Comparison of ENCODE assay signal across 10 cellular contexts in the genomic region with DNA sequence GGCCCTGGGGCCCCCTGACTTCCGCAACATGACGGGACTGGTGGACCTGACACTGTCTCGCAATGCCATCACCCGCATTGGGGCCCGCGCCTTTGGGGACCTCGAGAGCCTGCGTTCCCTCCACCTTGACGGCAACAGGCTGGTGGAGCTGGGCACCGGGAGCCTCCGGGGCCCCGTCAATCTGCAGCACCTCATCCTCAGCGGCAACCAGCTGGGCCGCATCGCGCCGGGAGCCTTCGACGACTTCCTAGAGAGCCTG. TPM values are rescaled to one million over a fixed set of nuclear protein-coding genes. Genes with fewer than 3 reads are reported as not detected.
A peak's percentile ranks its signal among the peaks of the same experiment; 100 is the strongest.
DNase-seq lines count a peak whose midpoint lies in the region; ATAC-seq and TF ChIP-seq lines count a peak whose summit lies in the region.
"Had no signal": no experiment of that assay in that cellular context is flagged by ENCODE, and none has a peak within 500 bp of the region (broad histone marks: within the 10 kb centered on the region; RNA-seq: fewer than 3 reads in every experiment).

No MANE protein-coding gene starts in this region.

- DNase-seq in HAP-1 (ENCODE audit: low spot score in 2 of 2) (no peak), kidney epithelial cell (ENCODE audit: low read depth) (no peak), NK-92 (lab: John Stamatoyannopoulos, UW; ENCODE audit: unreplicated experiment) (no peak), cerebellar nuclear complex (lab: John Stamatoyannopoulos, UW) (no peak)
- DNase-seq in activated T-helper 1 cell treated with anti-CD3 and anti-CD28 coated beads, Interleukin-12 subunit alpha, Interleukin-12 subunit beta, Interleukin-2, Interleukin-4 antibody, amounts not matched to agents 30 ng/mL and 10 ng/mL and 1 ng/mL, durations not matched to agents 14 hours and 24 hours and 36 hours (ENCODE audit: low spot score), result no peak
- DNase-seq: NCI-H446 treated with DMSO at 0.1 percent for 48 hours, transverse colon had no signal

- peaks cover 14% of the 10 kb centered on the region for H3K79me2 ChIP-seq in ACC112 (ENCODE audit: control insufficient read depth, insufficient read depth, low read length, unreplicated experiment)

- peak overlapping the region; percentile 86 for H3K27ac Mint-ChIP-seq in activated T-helper 1 cell treated with anti-CD3 and anti-CD28 coated beads, Interleukin-12 subunit alpha, Interleukin-12 subunit beta, Interleukin-2, Interleukin-4 antibody, amounts not matched to agents 30 ng/mL and 10 ng/mL and 1 ng/mL, durations not matched to agents 14 hours and 24 hours and 36 hours

- no peaks in the 10 kb centered on the region for H3K36me3 Mint-ChIP-seq in activated T-helper 1 cell treated with anti-CD3 and anti-CD28 coated beads, Interleukin-12 subunit alpha, Interleukin-12 subunit beta, Interleukin-2, Interleukin-4 antibody, amounts not matched to agents 30 ng/mL and 10 ng/mL and 1 ng/mL, durations not matched to agents 14 hours and 24 hours and 36 hours (ENCODE audit: low read depth)

- no peaks in the 10 kb centered on the region for H3K9me3 Mint-ChIP-seq in activated T-helper 1 cell treated with anti-CD3 and anti-CD28 coated beads, Interleukin-12 subunit alpha, Interleukin-12 subunit beta, Interleukin-2, Interleukin-4 antibody, amounts not matched to agents 30 ng/mL and 10 ng/mL and 1 ng/mL, durations not matched to agents 14 hours and 24 hours and 36 hours

- no peaks in the 10 kb centered on the region for H3K27me3 Mint-ChIP-seq in activated T-helper 1 cell treated with anti-CD3 and anti-CD28 coated beads, Interleukin-12 subunit alpha, Interleukin-12 subunit beta, Interleukin-2, Interleukin-4 antibody, amounts not matched to agents 30 ng/mL and 10 ng/mL and 1 ng/mL, durations not matched to agents 14 hours and 24 hours and 36 hours (ENCODE audit: insufficient read depth)

- no peak for TF ChIP-seq CTCF in kidney epithelial cell (IDR thresholded peaks at IDR 0.05; ENCODE audit: insufficient read depth, low read length, poor library complexity, severe bottlenecking)

- intact Hi-C loops in activated T-helper 1 cell treated with anti-CD3 and anti-CD28 coated beads, Interleukin-12 subunit alpha, Interleukin-12 subunit beta, Interleukin-2, Interleukin-4 antibody, amounts not matched to agents 30 ng/mL and 10 ng/mL and 1 ng/mL, durations not matched to agents 14 hours and 24 hours and 36 hours (cut with micrococcal nuclease), result no loop called here

- H3K4me3 ChIP-seq in ACC112 (ENCODE audit: low read depth, low read length) (peak overlapping the region; percentile 99), HAP-1 (peak overlapping the region; percentile 42), kidney epithelial cell (ENCODE audit: low read depth, low read length) (peak overlapping the region; percentile 85)

- in situ Hi-C loops in HAP-1 (cut with MboI; ENCODE audit: low sequenced_read_pairs), result no loop called here

- ATAC-seq in HG03378 (IDR thresholded peaks at IDR 0.05; ENCODE audit: unreplicated experiment), result no peak
- no peak for ATAC-seq in GM18909 (IDR thresholded peaks at IDR 0.05; ENCODE audit: poor library complexity, unreplicated experiment)

- no peak overlapping the region for H3K27ac ChIP-seq in ACC112 (ENCODE audit: low read depth, low read length)

- H3K4me1 ChIP-seq in ACC112 (ENCODE audit: control insufficient read depth, insufficient read depth, low read length, unreplicated experiment) (peaks cover 5% of the 10 kb centered on the region), HAP-1 (peaks cover 5% of the 10 kb centered on the region)

- H2AFZ ChIP-seq in ACC112 (ENCODE audit: low read length, unreplicated experiment), result no peak overlapping the region

- H3K4me1 Mint-ChIP-seq in activated T-helper 1 cell treated with anti-CD3 and anti-CD28 coated beads, Interleukin-12 subunit alpha, Interleukin-12 subunit beta, Interleukin-2, Interleukin-4 antibody, amounts not matched to agents 30 ng/mL and 10 ng/mL and 1 ng/mL, durations not matched to agents 14 hours and 24 hours and 36 hours (ENCODE audit: low read depth), result peaks cover 4% of the 10 kb centered on the region

- H3K4me3 Mint-ChIP-seq in activated T-helper 1 cell treated with anti-CD3 and anti-CD28 coated beads, Interleukin-12 subunit alpha, Interleukin-12 subunit beta, Interleukin-2, Interleukin-4 antibody, amounts not matched to agents 30 ng/mL and 10 ng/mL and 1 ng/mL, durations not matched to agents 14 hours and 24 hours and 36 hours, result peak overlapping the region; percentile 82

- no peaks in the 10 kb centered on the region for H3K9me3 ChIP-seq in HAP-1
- H3K9me3 ChIP-seq: transverse colon had no signal

- H3K27me3 ChIP-seq in ACC112 (ENCODE audit: insufficient read depth, low read length), result no peaks in the 10 kb centered on the region
- no peaks in the 10 kb centered on the region for H3K27me3 ChIP-seq in HAP-1 (ENCODE audit: low read depth)
- no peaks in the 10 kb centered on the region for H3K27me3 ChIP-seq in kidney epithelial cell (ENCODE audit: control insufficient read depth, insufficient read depth, low read length)
- H3K27me3 ChIP-seq: transverse colon had no signal

- H3K36me3 ChIP-seq in ACC112 (ENCODE audit: insufficient read depth, low read length) (no peaks in the 10 kb centered on the region), HAP-1 (replicated peaks) (peaks cover 26% of the 10 kb centered on the region), kidney epithelial cell (ENCODE audit: control insufficient read depth, insufficient read depth, low read length) (no peaks in the 10 kb centered on the region)
- H3K36me3 ChIP-seq: transverse colon had no signal

RNA-seq across cellular contexts. Expression of gene LRFN4, which starts 1.0 kb away (rescaled TPM):
- 48.4 and 49.6 TPM in 2 replicates for total RNA-seq in activated T-helper 1 cell treated with anti-CD3 and anti-CD28 coated beads, Interleukin-12 subunit alpha, Interleukin-12 subunit beta, Interleukin-2, Interleukin-4 antibody, amounts not matched to agents 30 ng/mL and 10 ng/mL and 1 ng/mL, durations not matched to agents 14 hours and 24 hours and 36 hours
- 53.5 and 72.3 TPM in 2 replicates for total RNA-seq in kidney epithelial cell

RNA-seq across cellular contexts. Expression of gene RCE1, which starts 14.6 kb away (rescaled TPM):
- total RNA-seq in activated T-helper 1 cell treated with anti-CD3 and anti-CD28 coated beads, Interleukin-12 subunit alpha, Interleukin-12 subunit beta, Interleukin-2, Interleukin-4 antibody, amounts not matched to agents 30 ng/mL and 10 ng/mL and 1 ng/mL, durations not matched to agents 14 hours and 24 hours and 36 hours, result 30.9 and 34.4 TPM in 2 replicates
- total RNA-seq in kidney epithelial cell, result 45.2 and 52.7 TPM in 2 replicates

Comparison
In these comparisons a context has a peak if more than half of its experiments do, and no peak if none do; other contexts are left out.
1. H3K4me3 ChIP-seq: peak in every context shown above with its lines; median percentile 99 in ACC112; 85 in kidney epithelial cell; 42 in HAP-1.